ENCODE assay signal across 9 cellular contexts in the genomic region with DNA sequence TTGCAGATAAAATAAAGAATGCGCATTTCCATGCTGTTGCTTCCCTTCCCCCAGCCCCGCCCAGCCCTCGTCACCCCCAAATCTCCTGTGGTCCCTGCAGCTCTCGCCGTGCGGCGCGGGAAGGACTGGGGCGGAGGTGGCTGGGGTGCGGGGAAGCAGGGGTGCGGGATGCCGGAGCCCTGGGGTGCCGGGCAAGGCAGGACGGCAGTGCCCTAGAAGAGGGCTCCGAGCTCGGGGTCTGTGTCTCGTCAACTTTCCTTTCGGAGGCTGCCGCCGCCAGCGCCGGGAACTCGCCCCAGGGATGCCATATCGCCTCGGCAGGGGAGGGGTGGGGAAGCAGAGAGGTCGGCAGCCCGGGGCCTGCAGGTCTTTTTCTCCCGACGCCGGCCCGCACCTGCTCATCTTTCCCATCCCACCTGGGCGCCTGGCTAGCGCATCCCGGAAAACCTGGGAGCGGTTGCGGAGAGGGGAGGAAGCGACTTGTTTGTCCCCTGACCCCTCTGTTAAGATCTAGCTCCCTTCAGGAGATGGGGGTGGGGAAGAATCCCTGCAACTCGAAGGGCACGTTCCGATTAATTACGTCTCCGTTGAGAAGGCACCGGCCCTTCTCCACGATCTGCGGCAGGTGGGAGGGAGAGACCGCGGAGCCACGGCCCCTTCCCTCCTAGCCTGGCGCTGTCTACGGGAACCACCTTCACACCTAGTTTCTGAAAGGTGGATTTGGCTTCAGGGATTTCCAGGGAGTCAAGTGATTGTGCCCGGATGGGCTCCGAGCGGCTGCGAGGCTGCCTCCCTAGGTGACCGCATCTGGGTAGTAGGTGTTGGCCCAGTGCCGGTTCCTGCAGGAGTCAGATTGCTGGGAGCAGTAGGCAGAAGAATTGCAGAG. TPM values are rescaled to one million over a fixed set of nuclear protein-coding genes. Genes with fewer than 3 reads are reported as not detected.
A peak's percentile ranks its signal among the peaks of the same experiment; 100 is the strongest.
DNase-seq lines count a peak whose midpoint lies in the region; ATAC-seq and TF ChIP-seq lines count a peak whose summit lies in the region.
"Had no signal": no experiment of that assay in that cellular context is flagged by ENCODE, and none has a peak within 500 bp of the region (broad histone marks: within the 10 kb centered on the region; RNA-seq: fewer than 3 reads in every experiment).

No MANE protein-coding gene starts in this region.

- DNase-seq in NCI-H774 (lab: John Stamatoyannopoulos, UW): peak; percentile 54
- DNase-seq in left ventricle myocardium inferior: no peak
- DNase-seq in retina: peak; percentile 70
- no peak for DNase-seq in activated naive CD4-positive, alpha-beta T cell (lab: John Stamatoyannopoulos, UW)
- no peak for DNase-seq in activated CD4-positive, alpha-beta memory T cell treated with anti-CD3 and anti-CD28 coated beads, Interleukin-2, amount 10 ng/mL, durations not matched to agents 7 days and 5 days

- no peaks in the 10 kb centered on the region for H3K9me3 Mint-ChIP-seq in activated CD4-positive, alpha-beta memory T cell treated with anti-CD3 and anti-CD28 coated beads, Interleukin-2, amount 10 ng/mL, durations not matched to agents 7 days and 5 days

- no peaks in the 10 kb centered on the region for H3K36me3 ChIP-seq in left ventricle myocardium inferior

- H3K4me1 ChIP-seq in left ventricle myocardium inferior: peaks cover 17% of the 10 kb centered on the region

- peak overlapping the region; percentile 58 for H3K4me3 ChIP-seq in left ventricle myocardium inferior

- POLR2A ChIA-PET in activated CD4-positive, alpha-beta memory T cell treated with anti-CD3 and anti-CD28 coated beads, Interleukin-2, amount 10 ng/mL, durations not matched to agents 7 days and 5 days (lab: Charles Lee): no interaction called here

- ATAC-seq in GM18511 (IDR thresholded peaks at IDR 0.05; ENCODE audit: unreplicated experiment) (peak; percentile 31), HG02763 (IDR thresholded peaks at IDR 0.05; ENCODE audit: unreplicated experiment) (no peak)
- ATAC-seq in activated CD4-positive, CD25-positive, alpha-beta regulatory T cell treated with anti-CD3 and anti-CD28 coated beads, Interleukin-2, amount 50 U/mL, for 24 hours: no peak

- H3K9me3 ChIP-seq in left ventricle myocardium inferior (replicated peaks): no peaks in the 10 kb centered on the region

- CTCF ChIA-PET in activated CD4-positive, alpha-beta memory T cell treated with anti-CD3 and anti-CD28 coated beads, Interleukin-2, amount 10 ng/mL, durations not matched to agents 7 days and 5 days (lab: Charles Lee): no interaction called here

- no peak overlapping the region for H3K4me3 Mint-ChIP-seq in activated CD4-positive, alpha-beta memory T cell treated with anti-CD3 and anti-CD28 coated beads, Interleukin-2, amount 10 ng/mL, durations not matched to agents 7 days and 5 days
- H3K4me3 Mint-ChIP-seq: activated naive CD8-positive, alpha-beta T cell had no signal

- H3K4me1 Mint-ChIP-seq in activated CD4-positive, alpha-beta memory T cell treated with anti-CD3 and anti-CD28 coated beads, Interleukin-2, amount 10 ng/mL, durations not matched to agents 7 days and 5 days: no peaks in the 10 kb centered on the region

- H3K36me3 Mint-ChIP-seq in activated CD4-positive, alpha-beta memory T cell treated with anti-CD3 and anti-CD28 coated beads, Interleukin-2, amount 10 ng/mL, durations not matched to agents 7 days and 5 days (ENCODE audit: low read depth): no peaks in the 10 kb centered on the region
- H3K36me3 Mint-ChIP-seq: activated naive CD8-positive, alpha-beta T cell had no signal

- H3K27ac Mint-ChIP-seq in activated CD4-positive, alpha-beta memory T cell treated with anti-CD3 and anti-CD28 coated beads, Interleukin-2, amount 10 ng/mL, durations not matched to agents 7 days and 5 days: no peak overlapping the region
- H3K27ac Mint-ChIP-seq: activated naive CD8-positive, alpha-beta T cell had no signal

- intact Hi-C loops in left ventricle myocardium inferior (cut with micrococcal nuclease): no loop called here

- H3K27ac ChIP-seq in left ventricle myocardium inferior (replicated peaks): no peak overlapping the region

- H3K27me3 ChIP-seq in left ventricle myocardium inferior (ENCODE audit: low read depth): peaks cover 62% of the 10 kb centered on the region

- peaks cover 11% of the 10 kb centered on the region for H3K27me3 Mint-ChIP-seq in activated CD4-positive, alpha-beta memory T cell treated with anti-CD3 and anti-CD28 coated beads, Interleukin-2, amount 10 ng/mL, durations not matched to agents 7 days and 5 days

- no peak for TF ChIP-seq CTCF in left ventricle myocardium inferior (IDR thresholded peaks at IDR 0.05; ENCODE audit: borderline replicate concordance)

RNA-seq across cellular contexts. Expression of a gene that starts 0.6 kb away (rescaled TPM):
- 0.11 TPM for total RNA-seq in left ventricle myocardium inferior
- total RNA-seq in activated CD4-positive, alpha-beta memory T cell treated with anti-CD3 and anti-CD28 coated beads, Interleukin-2, amount 10 ng/mL, durations not matched to agents 7 days and 5 days: not detected

Comparison
In these comparisons a context has a peak if more than half of its experiments do, and no peak if none do; other contexts are left out.
1. DNase-seq: peak in NCI-H774 (single experiment) and retina (single experiment); none in left ventricle myocardium inferior (single experiment), activated naive CD4-positive, alpha-beta T cell (0 of 4) and activated CD4-positive, alpha-beta memory T cell treated with anti-CD3 and anti-CD28 coated beads, Interleukin-2, amount 10 ng/mL, durations not matched to agents 7 days and 5 days (single experiment).